Comparison of ENCODE assay signal across 23 cellular contexts in the genomic region with DNA sequence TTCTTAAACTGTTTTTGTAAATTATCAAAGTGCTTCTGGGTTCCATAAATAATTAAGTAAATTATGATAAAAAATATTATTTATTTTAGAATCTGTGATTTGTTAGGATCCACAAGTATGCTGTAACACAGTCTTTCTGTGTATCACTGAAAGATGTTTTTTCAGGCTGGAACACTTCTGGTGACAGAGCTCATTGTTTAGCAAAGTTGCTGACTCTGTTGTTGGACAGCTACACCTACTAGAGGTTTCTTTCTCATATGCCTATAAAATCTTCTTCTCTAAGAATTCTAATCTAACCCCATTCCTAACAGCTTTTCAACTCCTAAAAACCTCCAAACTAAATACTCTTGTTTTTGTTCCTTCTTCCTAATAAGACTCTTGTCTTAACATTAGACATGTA.
"Had no signal": no experiment of that assay in that cellular context is flagged by ENCODE, and none has a peak within 500 bp of the region (broad histone marks: within the 10 kb centered on the region; RNA-seq: fewer than 3 reads in every experiment).

No MANE protein-coding gene starts in this region.

- H3K27ac Mint-ChIP-seq: dendritic cell treated with granulocyte-macrophage colony-stimulating factor and Interleukin-4, amounts not matched to agents 40 ng/mL and 50 ng/mL, for 4 days; memory B cell; natural killer cell; stimulated activated effector memory CD8-positive, alpha-beta T cell treated with anti-CD3 and anti-CD28 coated beads, Interleukin-12 subunit alpha, Interleukin-12 subunit beta, amount 100 ng/mL, for 72 hours had no signal

- ATAC-seq: left ventricle myocardium superior; lower lobe of right lung; natural killer cell; sciatic nerve; stimulated activated effector memory CD8-positive, alpha-beta T cell treated with anti-CD3 and anti-CD28 coated beads, Interleukin-12 subunit alpha, Interleukin-12 subunit beta, amount 100 ng/mL, for 72 hours had no signal

- H3K4me2 ChIP-seq: smooth muscle cell had no signal

- H3K4me1 Mint-ChIP-seq: memory B cell; natural killer cell; stimulated activated effector memory CD8-positive, alpha-beta T cell treated with anti-CD3 and anti-CD28 coated beads, Interleukin-12 subunit alpha, Interleukin-12 subunit beta, amount 100 ng/mL, for 72 hours had no signal

- H3K4me1 ChIP-seq: colonic mucosa, lower lobe of right lung, stomach, thyroid gland, vagina had no signal

- H3K9me3 ChIP-seq: colonic mucosa, lower lobe of right lung, ovary, stomach, thyroid gland, vagina had no signal

- H3K27ac ChIP-seq: colonic mucosa, lower lobe of right lung, ovary, stomach, thyroid gland, vagina had no signal

- DNase-seq: colonic mucosa; effector memory CD4-positive, alpha-beta T cell; head of caudate nucleus; left ventricle myocardium superior; lower lobe of right lung; natural killer cell; occipital lobe; ovary; stimulated activated CD4-positive, alpha-beta T cell treated with anti-CD3 and anti-CD28 coated beads, Interleukin-12 subunit alpha, Interleukin-12 subunit beta, amount 100 ng/mL, for 4 hours; stimulated activated CD4-positive, alpha-beta T cell treated with anti-CD3 and anti-CD28 coated beads, Interleukin-1b, Interleukin-23, amount 100 ng/mL, for 48 hours; stimulated activated CD4-positive, alpha-beta T cell treated with anti-CD3 and anti-CD28 coated beads, Interleukin-4, amount 100 ng/mL, for 1 hour; stimulated activated naive CD4-positive, alpha-beta T cell treated with Interleukin-2 at 50 U/mL for 16 hours; stomach; thyroid gland; trophoblast cell had no signal

- H3K27me3 Mint-ChIP-seq: dendritic cell treated with granulocyte-macrophage colony-stimulating factor and Interleukin-4, amounts not matched to agents 40 ng/mL and 50 ng/mL, for 4 days; memory B cell had no signal

- H3K27me3 ChIP-seq: colonic mucosa, ovary, stomach, thyroid gland, vagina had no signal

- H3K4me3 ChIP-seq: colonic mucosa, lower lobe of right lung, ovary, smooth muscle cell, stomach, thyroid gland, vagina had no signal

- H3K36me3 Mint-ChIP-seq: memory B cell; stimulated activated effector memory CD8-positive, alpha-beta T cell treated with anti-CD3 and anti-CD28 coated beads, Interleukin-12 subunit alpha, Interleukin-12 subunit beta, amount 100 ng/mL, for 72 hours had no signal

- H3K4me3 Mint-ChIP-seq: dendritic cell treated with granulocyte-macrophage colony-stimulating factor and Interleukin-4, amounts not matched to agents 40 ng/mL and 50 ng/mL, for 4 days; memory B cell; natural killer cell; stimulated activated effector memory CD8-positive, alpha-beta T cell treated with anti-CD3 and anti-CD28 coated beads, Interleukin-12 subunit alpha, Interleukin-12 subunit beta, amount 100 ng/mL, for 72 hours had no signal

- H3K36me3 ChIP-seq: colonic mucosa, lower lobe of right lung, ovary, stomach, thyroid gland, vagina had no signal

- H3K9me3 Mint-ChIP-seq: memory B cell had no signal

- FAIRE-seq: frontal cortex, keratinocyte had no signal
